In the genomic region with DNA sequence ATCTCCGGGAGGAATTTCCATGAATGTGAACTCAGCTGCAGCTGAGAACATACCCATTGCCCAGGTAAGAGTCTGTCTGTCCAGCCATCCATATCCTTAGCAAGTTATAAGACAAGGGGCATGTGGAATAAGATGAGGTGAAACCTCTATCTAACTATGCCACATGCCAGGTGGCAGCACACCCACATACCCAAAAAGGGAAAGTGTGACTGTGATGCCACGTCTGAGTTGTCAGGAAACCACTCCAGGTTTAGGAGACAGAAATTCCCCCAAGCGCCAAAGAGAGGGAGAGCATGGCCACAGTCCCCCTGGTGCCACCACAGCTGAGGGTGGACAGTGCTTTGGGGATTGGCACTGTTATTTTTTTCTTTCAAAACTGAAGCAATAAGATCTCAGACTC, we compare ENCODE assay signal across 34 cellular contexts. TPM values are rescaled to one million over a fixed set of nuclear protein-coding genes. Genes with fewer than 3 reads are reported as not detected.
"Had no signal": no experiment of that assay in that cellular context is flagged by ENCODE, and none has a peak within 500 bp of the region (broad histone marks: within the 10 kb centered on the region; RNA-seq: fewer than 3 reads in every experiment).

No MANE protein-coding gene starts in this region.

- DNase-seq: activated B cell treated with CpG ODN at 0.5 μM for 24 hours; activated CD4-positive, alpha-beta T cell treated with anti-CD3 and anti-CD28 coated beads for 48 hours; activated CD4-positive, alpha-beta T cell treated with anti-CD3 and anti-CD28 coated beads, Interleukin-2, amount 50 U/mL, for 1 hour; activated CD4-positive, alpha-beta T cell treated with anti-CD3 and anti-CD28 coated beads, Interleukin-2, amount 50 U/mL, for 48 hours; activated CD8-positive, alpha-beta memory T cell treated with anti-CD3 and anti-CD28 coated beads for 24 hours; activated CD8-positive, alpha-beta T cell treated with anti-CD3 and anti-CD28 coated beads for 36 hours; activated effector memory CD4-positive, alpha-beta T cell treated with Interleukin-2 at 50 U/mL for 16 hours; activated naive CD4-positive, alpha-beta T cell treated with anti-CD3 and anti-CD28 coated beads for 36 hours; activated naive CD8-positive, alpha-beta T cell treated with anti-CD3 and anti-CD28 coated beads for 36 hours; activated naive CD8-positive, alpha-beta T cell treated with anti-CD3 and anti-CD28 coated beads, Interleukin-2, amount 50 U/mL, for 24 hours; activated T-cell treated with anti-CD3 and anti-CD28 coated beads, Interleukin-2, amount 50 U/mL, for 4 hours; adrenal gland; amygdala; aorta; cortex of kidney; dermis blood vessel endothelial cell; effector CD8-positive, alpha-beta T cell; esophagus squamous epithelium; foreskin melanocyte; T1000; WERI-Rb-1 had no signal

- H3K4me1 Mint-ChIP-seq: activated B cell treated with CpG ODN at 0.5 μM for 24 hours; activated naive CD4-positive, alpha-beta T cell treated with anti-CD3 and anti-CD28 coated beads, Interleukin-2, amount 50 U/mL, for 24 hours; activated naive CD8-positive, alpha-beta T cell treated with anti-CD3 and anti-CD28 coated beads for 36 hours; activated naive CD8-positive, alpha-beta T cell treated with anti-CD3 and anti-CD28 coated beads, Interleukin-2, amount 50 U/mL, for 24 hours; activated T-helper 17 cell treated with anti-CD3 and anti-CD28 coated beads, Interleukin-2, amount 50 U/mL, for 72 hours; central memory CD8-positive, alpha-beta T cell had no signal

- H3K27ac ChIP-seq: adrenal gland, breast epithelium, cardiac muscle cell, esophagus squamous epithelium, gastroesophageal sphincter, WERI-Rb-1 had no signal

- H3K9me3 ChIP-seq: adrenal gland, breast epithelium, esophagus squamous epithelium, gastroesophageal sphincter had no signal

- H3K9me3 Mint-ChIP-seq: activated B cell treated with CpG ODN at 0.5 μM for 24 hours; activated CD8-positive, alpha-beta T cell treated with anti-CD3 and anti-CD28 coated beads for 36 hours; activated naive CD4-positive, alpha-beta T cell treated with anti-CD3 and anti-CD28 coated beads for 36 hours; activated naive CD4-positive, alpha-beta T cell treated with anti-CD3 and anti-CD28 coated beads, Interleukin-2, amount 50 U/mL, for 24 hours; activated naive CD8-positive, alpha-beta T cell treated with anti-CD3 and anti-CD28 coated beads for 36 hours; activated naive CD8-positive, alpha-beta T cell treated with anti-CD3 and anti-CD28 coated beads, Interleukin-2, amount 50 U/mL, for 24 hours; activated T-cell treated with anti-CD3 and anti-CD28 coated beads, Interleukin-2, amount 50 U/mL, for 4 hours; activated T-helper 17 cell treated with anti-CD3 and anti-CD28 coated beads, Interleukin-2, amount 50 U/mL, for 72 hours; central memory CD8-positive, alpha-beta T cell; T-helper 1 cell treated with Interleukin-12 subunit alpha and Interleukin-12 subunit beta and Interleukin-4 antibody, amounts not matched to agents 30 μg/mL and 1 μg/mL, for 36 hours; T-helper 2 cell treated with Interferon-gamma antibody and Interleukin-4, amounts not matched to agents 5 μg/mL and 100 μg/mL, for 36 hours had no signal

- H3K36me3 ChIP-seq: adrenal gland, breast epithelium, cardiac muscle cell, esophagus squamous epithelium, gastroesophageal sphincter had no signal

- H3K27me3 ChIP-seq: adrenal gland, cardiac muscle cell had no signal

- ATAC-seq: activated CD4-positive, CD25-positive, alpha-beta regulatory T cell treated with anti-CD3 and anti-CD28 coated beads, Interleukin-2, amount 50 U/mL, for 24 hours; activated CD8-positive, alpha-beta T cell treated with anti-CD3 and anti-CD28 coated beads for 36 hours; activated naive CD8-positive, alpha-beta T cell treated with anti-CD3 and anti-CD28 coated beads, Interleukin-2, amount 50 U/mL, for 24 hours; activated T-cell treated with anti-CD3 and anti-CD28 coated beads, Interleukin-2, amount 50 U/mL, for 4 hours; activated T-helper 17 cell treated with anti-CD3 and anti-CD28 coated beads, Interleukin-2, amount 50 U/mL, for 72 hours; gastroesophageal sphincter had no signal

- H3K27ac Mint-ChIP-seq: activated B cell treated with CpG ODN at 0.5 μM for 24 hours; activated CD8-positive, alpha-beta T cell treated with anti-CD3 and anti-CD28 coated beads for 36 hours; activated naive CD4-positive, alpha-beta T cell treated with anti-CD3 and anti-CD28 coated beads for 36 hours; activated naive CD4-positive, alpha-beta T cell treated with anti-CD3 and anti-CD28 coated beads, Interleukin-2, amount 50 U/mL, for 24 hours; activated naive CD8-positive, alpha-beta T cell treated with anti-CD3 and anti-CD28 coated beads for 36 hours; activated naive CD8-positive, alpha-beta T cell treated with anti-CD3 and anti-CD28 coated beads, Interleukin-2, amount 50 U/mL, for 24 hours; activated T-helper 17 cell treated with anti-CD3 and anti-CD28 coated beads, Interleukin-2, amount 50 U/mL, for 72 hours; brain; T-helper 1 cell treated with Interleukin-12 subunit alpha and Interleukin-12 subunit beta and Interleukin-4 antibody, amounts not matched to agents 30 μg/mL and 1 μg/mL, for 36 hours; T-helper 2 cell treated with Interferon-gamma antibody and Interleukin-4, amounts not matched to agents 5 μg/mL and 100 μg/mL, for 36 hours had no signal

- H3K4me1 ChIP-seq: adrenal gland, breast epithelium, esophagus squamous epithelium, gastroesophageal sphincter had no signal

- H3K4me3 ChIP-seq: adrenal gland, breast epithelium, cardiac muscle cell, esophagus squamous epithelium, gastroesophageal sphincter had no signal

- H3K4me3 Mint-ChIP-seq: activated B cell treated with CpG ODN at 0.5 μM for 24 hours; activated CD8-positive, alpha-beta T cell treated with anti-CD3 and anti-CD28 coated beads for 36 hours; activated naive CD4-positive, alpha-beta T cell treated with anti-CD3 and anti-CD28 coated beads for 36 hours; activated naive CD4-positive, alpha-beta T cell treated with anti-CD3 and anti-CD28 coated beads, Interleukin-2, amount 50 U/mL, for 24 hours; activated naive CD8-positive, alpha-beta T cell treated with anti-CD3 and anti-CD28 coated beads for 36 hours; activated naive CD8-positive, alpha-beta T cell treated with anti-CD3 and anti-CD28 coated beads, Interleukin-2, amount 50 U/mL, for 24 hours; activated T-cell treated with anti-CD3 and anti-CD28 coated beads, Interleukin-2, amount 50 U/mL, for 4 hours; activated T-helper 17 cell treated with anti-CD3 and anti-CD28 coated beads, Interleukin-2, amount 50 U/mL, for 72 hours; brain; central memory CD8-positive, alpha-beta T cell; T-helper 1 cell treated with Interleukin-12 subunit alpha and Interleukin-12 subunit beta and Interleukin-4 antibody, amounts not matched to agents 30 μg/mL and 1 μg/mL, for 36 hours; T-helper 2 cell treated with Interferon-gamma antibody and Interleukin-4, amounts not matched to agents 5 μg/mL and 100 μg/mL, for 36 hours had no signal

- H3K27me3 Mint-ChIP-seq: activated CD8-positive, alpha-beta T cell treated with anti-CD3 and anti-CD28 coated beads for 36 hours had no signal

- H3K36me3 Mint-ChIP-seq: activated naive CD4-positive, alpha-beta T cell treated with anti-CD3 and anti-CD28 coated beads, Interleukin-2, amount 50 U/mL, for 24 hours; activated naive CD8-positive, alpha-beta T cell treated with anti-CD3 and anti-CD28 coated beads for 36 hours; brain had no signal

RNA-seq across cellular contexts. Expression of gene SYNDIG1, which starts 36.7 kb away (rescaled TPM):
- total RNA-seq: activated B cell treated with CpG ODN at 0.5 μM for 24 hours; activated CD8-positive, alpha-beta T cell treated with anti-CD3 and anti-CD28 coated beads for 36 hours; activated naive CD4-positive, alpha-beta T cell treated with anti-CD3 and anti-CD28 coated beads for 36 hours; activated naive CD8-positive, alpha-beta T cell treated with anti-CD3 and anti-CD28 coated beads for 36 hours; activated T-cell treated with anti-CD3 and anti-CD28 coated beads, Interleukin-2, amount 50 U/mL, for 4 hours; activated T-helper 17 cell treated with anti-CD3 and anti-CD28 coated beads, Interleukin-2, amount 50 U/mL, for 72 hours; endothelial cell of umbilical vein; esophagus squamous epithelium; fibroblast of villous mesenchyme; glomerular endothelial cell had no signal
- polyA plus RNA-seq: endothelial cell of umbilical vein had no signal
